In the genomic region with DNA sequence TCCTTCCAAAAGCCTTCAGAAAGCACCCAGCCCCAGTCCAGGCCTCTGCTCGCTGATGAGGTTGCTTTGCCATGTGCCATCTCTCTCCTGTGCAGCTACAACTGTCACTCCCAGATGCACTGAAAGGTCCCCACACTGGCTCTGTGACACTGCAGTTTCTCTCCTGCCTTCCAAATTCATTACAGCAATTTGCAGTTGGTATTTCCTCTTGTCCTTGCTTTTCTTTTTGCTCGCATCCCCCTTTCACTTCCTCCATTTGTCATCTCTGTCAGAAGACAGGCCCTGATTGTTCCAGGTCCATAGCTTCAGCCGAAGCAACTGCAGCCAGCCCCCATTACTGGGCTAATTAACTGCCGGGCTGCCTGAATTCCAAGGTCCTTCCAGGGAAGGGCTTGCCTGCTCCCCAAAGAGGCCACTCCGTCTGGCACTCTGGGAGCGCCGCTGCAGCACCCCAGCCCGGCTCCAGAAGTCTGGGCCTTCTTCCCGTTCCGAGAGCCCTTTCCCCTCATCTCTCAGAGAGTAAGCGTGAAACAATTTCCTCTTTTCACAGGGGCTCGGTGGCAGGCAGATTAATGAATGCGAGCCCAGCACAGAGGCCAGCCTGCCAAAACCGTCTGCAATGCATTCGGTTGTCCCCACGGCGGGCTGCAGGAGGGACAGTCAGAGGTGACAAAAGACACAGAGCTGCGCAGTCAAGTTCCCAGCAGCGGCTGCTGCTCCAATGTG, we compare ENCODE assay signal across 11 cellular contexts.
A peak's percentile ranks its signal among the peaks of the same experiment; 100 is the strongest.
DNase-seq lines count a peak whose midpoint lies in the region; FAIRE-seq lines count a peak whose summit lies in the region.
"Had no signal": no experiment of that assay in that cellular context is flagged by ENCODE, and none has a peak within 500 bp of the region (broad histone marks: within the 10 kb centered on the region; RNA-seq: fewer than 3 reads in every experiment).

No MANE protein-coding gene starts in this region.

- no peak overlapping the region for H2BK5ac ChIP-seq in neuronal stem cell (ENCODE audit: low read length)

- H2BK12ac ChIP-seq in neuronal stem cell (ENCODE audit: low read length) = no peak overlapping the region

- WGBS in neuronal stem cell (ENCODE audit: extremely low coverage in 2 of 2, insufficient read length in 2 of 2, insufficient replicate concordance in 1 of 2), 2 donors = no CpG with 5 or more reads among the region's 19 CpGs
- 43 to 73% (median 62%) methylated on average over 19 of the region's 19 CpGs for WGBS in small intestine, 3 donors

- peak overlapping the region; percentile 34 for H3K4me2 ChIP-seq in neuronal stem cell (ENCODE audit: insufficient read depth, low read length, poor library complexity, severe bottlenecking)

- no peak overlapping the region for H3K14ac ChIP-seq in neuronal stem cell (ENCODE audit: low read length)

- H2AFZ ChIP-seq in neuronal stem cell (ENCODE audit: low read length) = peak overlapping the region; percentile 94

- H3K4me1 ChIP-seq in neuronal stem cell (ENCODE audit: control insufficient read depth in 2 of 2, insufficient read depth in 1 of 2, low read depth in 1 of 2, low read length in 2 of 2) (peaks cover 5 to 15% of the 10 kb centered on the region in 2 donors), small intestine (ENCODE audit: control insufficient read depth in 2 of 2, insufficient read depth in 1 of 2, low read depth in 1 of 2, low read length in 1 of 2) (no peaks in the 10 kb centered on the region)

- peak overlapping the region; percentile 87 for H3K27ac ChIP-seq in SK-N-MC
- peak overlapping the region; percentile 17 for H3K27ac ChIP-seq in neuronal stem cell (replicated peaks; ENCODE audit: low read length)
- H3K27ac ChIP-seq in small intestine (ENCODE audit: low read depth in 1 of 2, low read length in 1 of 2) = peak overlapping the region in 1 of 2 donors; percentile 19

- peak overlapping the region; percentile 21 for H2AK5ac ChIP-seq in neuronal stem cell (ENCODE audit: low read depth, low read length)

- no peak overlapping the region for H3K23ac ChIP-seq in neuronal stem cell (ENCODE audit: low read depth, low read length, poor library complexity)

- H2BK120ac ChIP-seq in neuronal stem cell (ENCODE audit: low read depth, low read length) = no peak overlapping the region

- H3K27me3 ChIP-seq in neuronal stem cell (ENCODE audit: control insufficient read depth in 3 of 3, insufficient read depth in 3 of 3, low read depth in 1 of 3, low read length in 3 of 3) (no peaks in the 10 kb centered on the region), small intestine (ENCODE audit: control insufficient read depth in 2 of 2, insufficient read depth in 2 of 2, low read length in 2 of 2) (no peaks in the 10 kb centered on the region)

- no peak overlapping the region for H4K91ac ChIP-seq in neuronal stem cell (ENCODE audit: low read depth, low read length, poor library complexity)

- H3K4ac ChIP-seq in neuronal stem cell (ENCODE audit: low read length) = no peak overlapping the region

- H2BK15ac ChIP-seq in neuronal stem cell (ENCODE audit: low read length) = no peak overlapping the region

- no peaks in the 10 kb centered on the region for H3K9me3 ChIP-seq in SK-N-MC (ENCODE audit: low read depth, low read length)
- peaks cover 0 to 8% of the 10 kb centered on the region in 2 donors for H3K9me3 ChIP-seq in neuronal stem cell (replicated peaks in 1 of 2; ENCODE audit: control insufficient read depth in 2 of 2, insufficient read depth in 1 of 2, low read depth in 1 of 2, low read length in 2 of 2)
- H3K9me3 ChIP-seq in small intestine (ENCODE audit: control insufficient read depth, low read depth) = no peaks in the 10 kb centered on the region

- H4K8ac ChIP-seq in neuronal stem cell (ENCODE audit: low read depth, low read length) = no peak overlapping the region

- H3K4me3 ChIP-seq in SK-N-MC = peak overlapping the region; percentile 42; the same call in 1 of the 2 replicates
- peak overlapping the region in 1 of 2 donors; percentile 37 for H3K4me3 ChIP-seq in neuronal stem cell (ENCODE audit: low read length in 2 of 2)
- no peak overlapping the region for H3K4me3 ChIP-seq in small intestine (ENCODE audit: low read depth in 1 of 2, low read length in 2 of 2)

- FAIRE-seq in small intestine (lab: Jason Lieb, UNC) = no peak
- FAIRE-seq: endometrium had no signal

- peak; percentile 83 for DNase-seq in Ammon's horn (ENCODE audit: low spot score)
- DNase-seq in SK-N-MC (ENCODE audit: low read depth, low spot score) = no peak
- peak; percentile 75 for DNase-seq in globus pallidus (ENCODE audit: low spot score)
- DNase-seq in neuronal stem cell (ENCODE audit: low spot score) = peak; percentile 42
- DNase-seq in small intestine = no peak
- DNase-seq in NK-92 treated with Interleukin-12 subunit alpha and Interleukin-12 subunit beta, amount 100 ng/mL, for 24 hours (lab: John Stamatoyannopoulos, UW) = no peak
- DNase-seq in HCEC 1CT = no peak
- no peak for DNase-seq in NCI-H146 (lab: John Stamatoyannopoulos, UW)
- DNase-seq: Karpas-422, natural killer cell had no signal

- no peak overlapping the region for H3K9ac ChIP-seq in SK-N-MC (ENCODE audit: insufficient read length)
- no peak overlapping the region for H3K9ac ChIP-seq in neuronal stem cell (ENCODE audit: low read depth, low read length, poor library complexity)

- H3K36me3 ChIP-seq in SK-N-MC (ENCODE audit: insufficient read depth, low read length) = no peaks in the 10 kb centered on the region
- no peaks in the 10 kb centered on the region for H3K36me3 ChIP-seq in neuronal stem cell (replicated peaks in 1 of 2; ENCODE audit: control insufficient read depth in 2 of 2, insufficient read depth in 2 of 2, low read length in 2 of 2)
- H3K36me3 ChIP-seq in small intestine (ENCODE audit: control insufficient read depth in 2 of 2, insufficient read depth in 2 of 2, low read length in 2 of 2) = no peaks in the 10 kb centered on the region

- no peaks in the 10 kb centered on the region for H3K79me1 ChIP-seq in neuronal stem cell (ENCODE audit: low read depth, low read length)

- peak overlapping the region; percentile 77 for H3K18ac ChIP-seq in neuronal stem cell (ENCODE audit: low read length)

Comparison
In these comparisons a context has a peak if more than half of its experiments do, and no peak if none do; other contexts are left out.
1. DNase-seq: peak in Ammon's horn (single experiment), globus pallidus (single experiment) and neuronal stem cell (single experiment); none in SK-N-MC (single experiment), small intestine (single experiment), NK-92 treated with Interleukin-12 subunit alpha and Interleukin-12 subunit beta, amount 100 ng/mL, for 24 hours (single experiment), HCEC 1CT (single experiment) and NCI-H146 (single experiment).